In genomic region chr5:159341145-159341544, GRCh38 we compare ENCODE assay signal across 24 cellular contexts. TPM values are rescaled to one million over a fixed set of nuclear protein-coding genes. Genes with fewer than 3 reads are reported as not detected.
DNase-seq lines count a peak whose midpoint lies in the region; ATAC-seq and TF ChIP-seq lines count a peak whose summit lies in the region.
"Had no signal": no experiment of that assay in that cellular context is flagged by ENCODE, and none has a peak within 500 bp of the region (broad histone marks: within the 10 kb centered on the region; RNA-seq: fewer than 3 reads in every experiment).

No MANE protein-coding gene starts in this region.

- TF ChIP-seq POLR2A in HCT116 (IDR thresholded peaks at IDR 0.05; ENCODE audit: borderline replicate concordance, extremely low read depth, insufficient read depth, insufficient read length), result no peak

- BruUV-seq in HCT116 (replicated peaks; lab: Mats Ljungman, UMichigan), result no TSS peak

- no peak for ATAC-seq in HCT116
- ATAC-seq in natural killer cell treated with Interleukin-12 subunit alpha and Interleukin-12 subunit beta and Interleukin-15 and Interleukin-18, amount 100 ng/mL, for 72 hours, result peak in 1 of 2 donors; percentile 18

- no peak for DNase-seq in T-helper 2 cell treated with Interferon-gamma antibody and Interleukin-4, amounts not matched to agents 5 μg/mL and 100 μg/mL, for 36 hours (ENCODE audit: low spot score)
- DNase-seq in T-helper 2 cell, result no peak
- DNase-seq in HCT116 (ENCODE audit: low read depth, low spot score), result no peak
- DNase-seq in activated CD4-positive, alpha-beta memory T cell treated with anti-CD3 and anti-CD28 coated beads, Interleukin-2, amount 10 ng/mL, durations not matched to agents 7 days and 5 days, result peak; percentile 33
- DNase-seq in natural killer cell treated with Interleukin-12 subunit alpha and Interleukin-12 subunit beta and Interleukin-15 and Interleukin-18, amount 100 ng/mL, for 72 hours (ENCODE audit: low spot score), result no peak
- no peak for DNase-seq in NCI-H1694 (lab: John Stamatoyannopoulos, UW)
- no peak for DNase-seq in stimulated activated CD4-positive, alpha-beta T cell treated with anti-CD3 and anti-CD28 coated beads, Interleukin-15, amount 100 ng/mL, for 24 hours
- DNase-seq in activated T-cell treated with anti-CD3 and anti-CD28 coated beads, Interleukin-2, amount 50 U/mL, for 1 hour, result no peak
- DNase-seq: kidney, mesendoderm, NCI-H1436, NCI-H82 had no signal

- H3K79me2 ChIP-seq in HCT116 (ENCODE audit: insufficient read depth, low read length), result no peaks in the 10 kb centered on the region

- TF ChIP-seq RAD21 in HCT116 (IDR thresholded peaks at IDR 0.05; ENCODE audit: low read depth), result no peak

- no peak for TF ChIP-seq CTCF in HCT116 (IDR thresholded peaks at IDR 0.05 in 2 of 3, conservative IDR thresholded peaks at IDR 0.05 in 1 of 3; ENCODE audit: borderline replicate concordance in 1 of 3, insufficient read depth in 1 of 3, low read depth in 2 of 3, low read length in 2 of 3)

- peaks cover 67% of the 10 kb centered on the region for H3K4me1 Mint-ChIP-seq in T-helper 2 cell treated with Interferon-gamma antibody and Interleukin-4, amounts not matched to agents 5 μg/mL and 100 μg/mL, for 36 hours (ENCODE audit: low read depth)
- H3K4me1 Mint-ChIP-seq in activated CD4-positive, alpha-beta memory T cell treated with anti-CD3 and anti-CD28 coated beads, Interleukin-2, amount 10 ng/mL, durations not matched to agents 7 days and 5 days, result peaks cover 93% of the 10 kb centered on the region
- H3K4me1 Mint-ChIP-seq in natural killer cell treated with Interleukin-12 subunit alpha and Interleukin-12 subunit beta and Interleukin-15 and Interleukin-18, amount 100 ng/mL, for 72 hours (ENCODE audit: low read depth in 2 of 2), result peaks cover 67 to 69% of the 10 kb centered on the region in 2 donors

- H3K9me3 Mint-ChIP-seq in T-helper 2 cell treated with Interferon-gamma antibody and Interleukin-4, amounts not matched to agents 5 μg/mL and 100 μg/mL, for 36 hours, result peaks cover 54% of the 10 kb centered on the region
- H3K9me3 Mint-ChIP-seq in activated CD4-positive, alpha-beta memory T cell treated with anti-CD3 and anti-CD28 coated beads, Interleukin-2, amount 10 ng/mL, durations not matched to agents 7 days and 5 days, result peaks cover 29% of the 10 kb centered on the region
- H3K9me3 Mint-ChIP-seq in natural killer cell treated with Interleukin-12 subunit alpha and Interleukin-12 subunit beta and Interleukin-15 and Interleukin-18, amount 100 ng/mL, for 72 hours, result peaks cover 8% of the 10 kb centered on the region

- CTCF ChIA-PET in HCT116 (lab: Charles Lee), result interaction anchor here (1.0 to 1.6 kb wide), 4 partner anchors 9 to 184 kb away, joined by 3 to 5 read pairs (median 4); no protein-coding TSS in a partner anchor
- CTCF ChIA-PET in activated CD4-positive, alpha-beta memory T cell treated with anti-CD3 and anti-CD28 coated beads, Interleukin-2, amount 10 ng/mL, durations not matched to agents 7 days and 5 days (lab: Charles Lee), result interaction anchor here (0.8 to 2.8 kb wide), 12 partner anchors 9 to 184 kb away, joined by 3 to 23 read pairs (median 4); no protein-coding TSS in a partner anchor

- no peak overlapping the region for H3K27ac ChIP-seq in HCT116 (ENCODE audit: low read depth, low read length)
- H3K27ac ChIP-seq: Peyer's patch, psoas muscle, SK-N-MC, testis had no signal

- peak overlapping the region; percentile 61 for H3K4me3 Mint-ChIP-seq in T-helper 2 cell treated with Interferon-gamma antibody and Interleukin-4, amounts not matched to agents 5 μg/mL and 100 μg/mL, for 36 hours
- no peak overlapping the region for H3K4me3 Mint-ChIP-seq in activated CD4-positive, alpha-beta memory T cell treated with anti-CD3 and anti-CD28 coated beads, Interleukin-2, amount 10 ng/mL, durations not matched to agents 7 days and 5 days
- peak overlapping the region; percentile 77 for H3K4me3 Mint-ChIP-seq in natural killer cell treated with Interleukin-12 subunit alpha and Interleukin-12 subunit beta and Interleukin-15 and Interleukin-18, amount 100 ng/mL, for 72 hours

- H3K4me1 ChIP-seq in HCT116 (ENCODE audit: control insufficient read depth in 1 of 2, insufficient read depth in 2 of 2, low read length in 2 of 2), result peaks cover 26 to 57% of the 10 kb centered on the region in 2 experiments
- H3K4me1 ChIP-seq: Peyer's patch, psoas muscle, testis had no signal

- H3K36me3 Mint-ChIP-seq in T-helper 2 cell treated with Interferon-gamma antibody and Interleukin-4, amounts not matched to agents 5 μg/mL and 100 μg/mL, for 36 hours (ENCODE audit: low read depth), result peaks cover 30% of the 10 kb centered on the region
- H3K36me3 Mint-ChIP-seq in activated CD4-positive, alpha-beta memory T cell treated with anti-CD3 and anti-CD28 coated beads, Interleukin-2, amount 10 ng/mL, durations not matched to agents 7 days and 5 days (ENCODE audit: low read depth), result peaks cover 50% of the 10 kb centered on the region
- H3K36me3 Mint-ChIP-seq in natural killer cell treated with Interleukin-12 subunit alpha and Interleukin-12 subunit beta and Interleukin-15 and Interleukin-18, amount 100 ng/mL, for 72 hours, result peaks cover 6% of the 10 kb centered on the region

- peak overlapping the region; percentile 76 for H3K27ac Mint-ChIP-seq in T-helper 2 cell treated with Interferon-gamma antibody and Interleukin-4, amounts not matched to agents 5 μg/mL and 100 μg/mL, for 36 hours
- H3K27ac Mint-ChIP-seq in activated CD4-positive, alpha-beta memory T cell treated with anti-CD3 and anti-CD28 coated beads, Interleukin-2, amount 10 ng/mL, durations not matched to agents 7 days and 5 days, result peak overlapping the region; percentile 87
- H3K27ac Mint-ChIP-seq in natural killer cell treated with Interleukin-12 subunit alpha and Interleukin-12 subunit beta and Interleukin-15 and Interleukin-18, amount 100 ng/mL, for 72 hours, result peak overlapping the region; percentile 77 to 92
- H3K27ac Mint-ChIP-seq: activated T-helper 2 cell treated with anti-CD3 and anti-CD28 coated beads, Interferon-gamma antibody, Interleukin-2, Interleukin-4, amounts not matched to agents 10 μg/mL and 5 μg/mL and 100 μg/mL, durations not matched to agents 14 hours and 24 hours and 36 hours had no signal

- no peak overlapping the region for H2AFZ ChIP-seq in HCT116 (ENCODE audit: low read depth, low read length, poor library complexity, severe bottlenecking)

- no peaks in the 10 kb centered on the region for H3K27me3 ChIP-seq in HCT116 (ENCODE audit: insufficient read depth, low read length)
- H3K27me3 ChIP-seq: Peyer's patch, testis had no signal

- peaks cover 23% of the 10 kb centered on the region for H3K27me3 Mint-ChIP-seq in T-helper 2 cell treated with Interferon-gamma antibody and Interleukin-4, amounts not matched to agents 5 μg/mL and 100 μg/mL, for 36 hours (ENCODE audit: low read depth)
- H3K27me3 Mint-ChIP-seq in activated CD4-positive, alpha-beta memory T cell treated with anti-CD3 and anti-CD28 coated beads, Interleukin-2, amount 10 ng/mL, durations not matched to agents 7 days and 5 days, result peaks cover 1% of the 10 kb centered on the region
- H3K27me3 Mint-ChIP-seq in natural killer cell treated with Interleukin-12 subunit alpha and Interleukin-12 subunit beta and Interleukin-15 and Interleukin-18, amount 100 ng/mL, for 72 hours, result peaks cover 2 to 8% of the 10 kb centered on the region in 2 donors

- H3K9me3 ChIP-seq in HCT116 (ENCODE audit: control insufficient read depth in 1 of 2, insufficient read depth in 1 of 2, low read depth in 1 of 2, low read length in 2 of 2), result no peaks in the 10 kb centered on the region
- H3K9me3 ChIP-seq: psoas muscle, testis had no signal

- POLR2A ChIA-PET in HCT116 (lab: Charles Lee), result no interaction called here
- POLR2A ChIA-PET in activated CD4-positive, alpha-beta memory T cell treated with anti-CD3 and anti-CD28 coated beads, Interleukin-2, amount 10 ng/mL, durations not matched to agents 7 days and 5 days (lab: Charles Lee), result interaction anchor here (0.7 to 5.6 kb wide), 11 partner anchors 9 to 135 kb away, joined by 3 to 98 read pairs (median 5); no protein-coding TSS in a partner anchor

- no peaks in the 10 kb centered on the region for H4K20me1 ChIP-seq in HCT116 (ENCODE audit: insufficient read depth)

- H3K9me2 ChIP-seq in HCT116 (ENCODE audit: insufficient read depth), result no peaks in the 10 kb centered on the region

- intact Hi-C loops in HCT116 (cut with micrococcal nuclease), result no loop called here

- H3K9ac ChIP-seq in HCT116 (ENCODE audit: low read length), result no peak overlapping the region

- H3K36me3 ChIP-seq in HCT116 (ENCODE audit: control insufficient read depth in 1 of 2, insufficient read depth in 2 of 2, low read length in 2 of 2), result no peaks in the 10 kb centered on the region
- H3K36me3 ChIP-seq: Peyer's patch had no signal

- H3K4me3 ChIP-seq in HCT116 (replicated peaks in 1 of 2; ENCODE audit: low read depth in 1 of 2, low read length in 2 of 2), result no peak overlapping the region
- H3K4me3 ChIP-seq: Peyer's patch, psoas muscle, SK-N-MC, testis had no signal

- peak overlapping the region; percentile 38 for H3K4me2 ChIP-seq in HCT116 (ENCODE audit: low read length)

- RAD21 ChIA-PET in HCT116 (lab: Charles Lee; ENCODE audit: low non-redundant PET in 1 of 2, low total read pairs in 2 of 2, uncharacterized antibody in 2 of 2, unreplicated experiment in 2 of 2), result no interaction called here

RNA-seq across cellular contexts. Expression of gene IL12B, which starts 10.9 kb away (rescaled TPM):
- total RNA-seq in HCT116 (2021; ENCODE audit: unreplicated experiment), result not detected
- 0.04 TPM in 1 of 2 replicates, not detected in the other for polyA plus RNA-seq in HCT116 (2012)
- under 1 TPM in 1 of 2 experiments, not detected in 1; 0.08 TPM for total RNA-seq in activated CD4-positive, alpha-beta memory T cell treated with anti-CD3 and anti-CD28 coated beads, Interleukin-2, amount 10 ng/mL, durations not matched to agents 7 days and 5 days
- 1 to 10 TPM in 1 of 2 donors, under 1 TPM in 1; 0.36 to 3.2 TPM for total RNA-seq in natural killer cell treated with Interleukin-12 subunit alpha and Interleukin-12 subunit beta and Interleukin-15 and Interleukin-18, amount 100 ng/mL, for 72 hours
- total RNA-seq: A673; activated T-helper 2 cell treated with anti-CD3 and anti-CD28 coated beads, Interferon-gamma antibody, Interleukin-2, Interleukin-4, amounts not matched to agents 10 μg/mL and 5 μg/mL and 100 μg/mL, durations not matched to agents 14 hours and 24 hours and 36 hours; astrocyte; fibroblast of villous mesenchyme; HT-29; kidney; LHCN-M2; Peyer's patch; psoas muscle; testis had no signal
- polyA plus RNA-seq: neural cell, psoas muscle, small intestine had no signal
